Comparison of ENCODE assay signal across 8 cellular contexts in genomic region chr11:122882189-122882808, GRCh38. TPM values are rescaled to one million over a fixed set of nuclear protein-coding genes. Genes with fewer than 3 reads are reported as not detected.
DNase-seq lines count a peak whose midpoint lies in the region; ATAC-seq and TF ChIP-seq lines count a peak whose summit lies in the region.

TSS of gene JHY (plus strand) at chr11:122882759. CDS start at chr11:122885850, 3,091 bp downstream.

- H3K27me3 ChIP-seq in liver (ENCODE audit: control insufficient read depth in 4 of 4, insufficient read depth in 4 of 4, low read length in 3 of 4) (peaks cover 0 to 3% (median 3%) of the 10 kb centered on the region in 4 donors), thyroid gland (no peaks in the 10 kb centered on the region)

- no peak for TF ChIP-seq RAD21 in liver (IDR thresholded peaks at IDR 0.05)

- intact Hi-C loops in thyroid gland (cut with DNase I) = no loop called here

- peak within 1 kb of the TSS in 1 of 2 donors; percentile 47 for H3K9ac ChIP-seq in liver (ENCODE audit: low read depth in 1 of 2, low read length in 2 of 2)

- H3K27me3 Mint-ChIP-seq in activated T-cell treated with anti-CD3 and anti-CD28 coated beads, Interleukin-2, amount 50 U/mL, for 24 hours = peaks cover 4% of the 10 kb centered on the region

- H3K4me3 ChIP-seq in liver (ENCODE audit: low read depth in 1 of 3, low read length in 3 of 3) (peak within 1 kb of the TSS; percentile 30 to 69 (median 41)), thyroid gland (replicated peaks in 1 of 3) (peak within 1 kb of the TSS; percentile 35 to 53 (median 38))

- no peak for DNase-seq in activated T-cell treated with anti-CD3 and anti-CD28 coated beads, Interleukin-2, amount 50 U/mL, for 24 hours
- no peak for DNase-seq in activated T-cell treated with anti-CD3 and anti-CD28 coated beads, Interleukin-2, amount 50 U/mL, for 1 hour
- DNase-seq in thyroid gland = no peak
- no peak for DNase-seq in SHP77 treated with DMSO at 0.1 percent for 48 hours (lab: John Stamatoyannopoulos, UW)

- peaks cover 3 to 6% (median 5%) of the 10 kb centered on the region in 4 donors for H3K4me1 ChIP-seq in liver (ENCODE audit: control insufficient read depth in 4 of 4, insufficient read depth in 4 of 4, low read length in 3 of 4)
- peaks cover 3 to 9% of the 10 kb centered on the region in 2 donors for H3K4me1 ChIP-seq in thyroid gland

- no peak for ATAC-seq in HG02678 (IDR thresholded peaks at IDR 0.05; ENCODE audit: unreplicated experiment)
- ATAC-seq in HG03196 (IDR thresholded peaks at IDR 0.05; ENCODE audit: unreplicated experiment) = no peak

- no peaks in the 10 kb centered on the region for H3K9me3 ChIP-seq in liver (ENCODE audit: control insufficient read depth in 4 of 4, low read length in 3 of 4)
- H3K9me3 ChIP-seq in thyroid gland = no peaks in the 10 kb centered on the region

- H3K27ac ChIP-seq in angular gyrus (ENCODE audit: low read depth, low read length) = peak within 1 kb of the TSS; percentile 35
- H3K27ac ChIP-seq in liver (ENCODE audit: low read depth in 1 of 2, low read length in 2 of 2) = peak within 1 kb of the TSS in 1 of 2 donors; percentile 53
- H3K27ac ChIP-seq in thyroid gland = peak within 1 kb of the TSS; percentile 76 to 98 (median 88)

- peak within 1 kb of the TSS; percentile 79 for H3K4me3 Mint-ChIP-seq in activated T-cell treated with anti-CD3 and anti-CD28 coated beads, Interleukin-2, amount 50 U/mL, for 24 hours

- no peaks in the 10 kb centered on the region for H3K36me3 ChIP-seq in liver (ENCODE audit: control insufficient read depth in 4 of 4, insufficient read depth in 3 of 4, low read depth in 1 of 4, low read length in 3 of 4)
- no peaks in the 10 kb centered on the region for H3K36me3 ChIP-seq in thyroid gland

- H3K9me3 Mint-ChIP-seq in activated T-cell treated with anti-CD3 and anti-CD28 coated beads, Interleukin-2, amount 50 U/mL, for 24 hours = no peaks in the 10 kb centered on the region

- no peak for TF ChIP-seq POLR2A in thyroid gland (IDR thresholded peaks at IDR 0.05)

- H3K27ac Mint-ChIP-seq in activated T-cell treated with anti-CD3 and anti-CD28 coated beads, Interleukin-2, amount 50 U/mL, for 24 hours = peak within 1 kb of the TSS; percentile 81

- no peak for TF ChIP-seq CTCF in liver (IDR thresholded peaks at IDR 0.05; ENCODE audit: low read depth, low read length, missing input control)
- TF ChIP-seq CTCF in thyroid gland (IDR thresholded peaks at IDR 0.05) = no peak

- H3K4me1 Mint-ChIP-seq in activated T-cell treated with anti-CD3 and anti-CD28 coated beads, Interleukin-2, amount 50 U/mL, for 24 hours (ENCODE audit: low read depth) = peaks cover 33% of the 10 kb centered on the region

- 27% methylated on average over 33 of the region's 33 CpGs for WGBS in liver
- 31 to 41% methylated on average over 24 to 33 of the region's 33 CpGs for WGBS in thyroid gland, 2 donors

- peaks cover 5% of the 10 kb centered on the region for H3K36me3 Mint-ChIP-seq in activated T-cell treated with anti-CD3 and anti-CD28 coated beads, Interleukin-2, amount 50 U/mL, for 24 hours (ENCODE audit: low read depth)

TF ChIP-seq in liver, 16 proteins besides CTCF, POLR2A, EP300 and RAD21:
- no peak for TF ChIP-seq HNF4G (IDR thresholded peaks at IDR 0.05)
- TF ChIP-seq SP1 (IDR thresholded peaks at IDR 0.05) = no peak
- no peak for TF ChIP-seq RXRA (IDR thresholded peaks at IDR 0.05)

RNA-seq across cellular contexts. Expression of gene JHY, which starts in this region (rescaled TPM):
- total RNA-seq in liver (under 1 TPM; 0.14 to 0.25 TPM), thyroid gland (10 to 100 TPM in 2 of 4 donors, 1 to 10 TPM in 2; 5.8 to 11.8 (median 8.9) TPM)
- under 1 TPM; 0.13 to 0.14 TPM for polyA plus RNA-seq in liver

Comparison
In these comparisons a context has a peak if more than half of its experiments do, and no peak if none do; other contexts are left out.
1. RNA of gene JHY (total RNA-seq): 5.8 to 11.8 TPM in thyroid gland; 0.14 to 0.25 TPM in liver; every median in the first group is over 4 times any median in the second.